ENCODE assay signal across 1 cellular context in the genomic region with DNA sequence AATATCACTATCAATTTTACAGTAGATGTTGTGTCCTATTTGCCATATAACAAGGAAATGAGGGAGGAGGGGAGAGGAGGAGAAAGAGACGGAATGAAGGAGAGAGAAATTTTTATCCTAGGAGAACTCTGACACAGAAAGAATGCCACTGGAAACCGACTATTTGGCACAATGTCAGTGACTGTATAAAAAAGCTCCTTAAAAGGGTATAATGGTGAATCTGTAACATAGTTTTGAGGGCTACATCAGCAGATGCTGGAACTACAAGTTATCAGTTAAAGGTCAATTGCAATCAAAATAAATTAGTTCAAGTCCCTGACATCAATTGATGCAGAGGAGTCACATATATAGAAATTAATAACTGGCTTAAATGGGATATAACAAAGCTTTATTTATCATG.
A peak's percentile ranks its signal among the peaks of the same experiment; 100 is the strongest.
TF ChIP-seq lines count a peak whose summit lies in the region.

No MANE protein-coding gene starts in this region.

TF ChIP-seq in SK-N-SH, 30 proteins besides CTCF, POLR2A, EP300 and RAD21 (continued from another document):
- TF ChIP-seq, protein P1, sequence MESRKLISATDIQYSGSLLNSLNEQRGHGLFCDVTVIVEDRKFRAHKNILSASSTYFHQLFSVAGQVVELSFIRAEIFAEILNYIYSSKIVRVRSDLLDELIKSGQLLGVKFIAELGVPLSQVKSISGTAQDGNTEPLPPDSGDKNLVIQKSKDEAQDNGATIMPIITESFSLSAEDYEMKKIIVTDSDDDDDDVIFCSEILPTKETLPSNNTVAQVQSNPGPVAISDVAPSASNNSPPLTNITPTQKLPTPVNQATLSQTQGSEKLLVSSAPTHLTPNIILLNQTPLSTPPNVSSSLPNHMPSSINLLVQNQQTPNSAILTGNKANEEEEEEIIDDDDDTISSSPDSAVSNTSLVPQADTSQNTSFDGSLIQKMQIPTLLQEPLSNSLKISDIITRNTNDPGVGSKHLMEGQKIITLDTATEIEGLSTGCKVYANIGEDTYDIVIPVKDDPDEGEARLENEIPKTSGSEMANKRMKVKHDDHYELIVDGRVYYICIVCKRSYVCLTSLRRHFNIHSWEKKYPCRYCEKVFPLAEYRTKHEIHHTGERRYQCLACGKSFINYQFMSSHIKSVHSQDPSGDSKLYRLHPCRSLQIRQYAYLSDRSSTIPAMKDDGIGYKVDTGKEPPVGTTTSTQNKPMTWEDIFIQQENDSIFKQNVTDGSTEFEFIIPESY (IDR thresholded peaks at IDR 0.05; ENCODE audit: borderline replicate concordance, low read depth) = no peak
- TF ChIP-seq SIN3A (IDR thresholded peaks at IDR 0.05; ENCODE audit: borderline replicate concordance, low read depth, low read length) (no peak), TCF12 (IDR thresholded peaks at IDR 0.05) (peak; percentile 51), GATA2 (CRISPR knock-in tag; IDR thresholded peaks at IDR 0.05) (no peak), USF1 (IDR thresholded peaks at IDR 0.05; ENCODE audit: borderline replicate concordance, low read depth) (no peak), MXI1 (IDR thresholded peaks at IDR 0.05; ENCODE audit: low read depth, low read length) (no peak), GABPA (IDR thresholded peaks at IDR 0.05; ENCODE audit: low read depth) (no peak), FOXJ3 (CRISPR knock-in tag; IDR thresholded peaks at IDR 0.05) (no peak), JUND (IDR thresholded peaks at IDR 0.05) (peak; percentile 39; the same call in 1 of the 2 replicates)
- TF ChIP-seq, protein P2, sequence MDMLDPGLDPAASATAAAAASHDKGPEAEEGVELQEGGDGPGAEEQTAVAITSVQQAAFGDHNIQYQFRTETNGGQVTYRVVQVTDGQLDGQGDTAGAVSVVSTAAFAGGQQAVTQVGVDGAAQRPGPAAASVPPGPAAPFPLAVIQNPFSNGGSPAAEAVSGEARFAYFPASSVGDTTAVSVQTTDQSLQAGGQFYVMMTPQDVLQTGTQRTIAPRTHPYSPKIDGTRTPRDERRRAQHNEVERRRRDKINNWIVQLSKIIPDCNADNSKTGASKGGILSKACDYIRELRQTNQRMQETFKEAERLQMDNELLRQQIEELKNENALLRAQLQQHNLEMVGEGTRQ (IDR thresholded peaks at IDR 0.05; ENCODE audit: borderline replicate concordance, low read depth, low read length) = no peak
